Comparison of ENCODE assay signal across 8 cellular contexts in the genomic region with DNA sequence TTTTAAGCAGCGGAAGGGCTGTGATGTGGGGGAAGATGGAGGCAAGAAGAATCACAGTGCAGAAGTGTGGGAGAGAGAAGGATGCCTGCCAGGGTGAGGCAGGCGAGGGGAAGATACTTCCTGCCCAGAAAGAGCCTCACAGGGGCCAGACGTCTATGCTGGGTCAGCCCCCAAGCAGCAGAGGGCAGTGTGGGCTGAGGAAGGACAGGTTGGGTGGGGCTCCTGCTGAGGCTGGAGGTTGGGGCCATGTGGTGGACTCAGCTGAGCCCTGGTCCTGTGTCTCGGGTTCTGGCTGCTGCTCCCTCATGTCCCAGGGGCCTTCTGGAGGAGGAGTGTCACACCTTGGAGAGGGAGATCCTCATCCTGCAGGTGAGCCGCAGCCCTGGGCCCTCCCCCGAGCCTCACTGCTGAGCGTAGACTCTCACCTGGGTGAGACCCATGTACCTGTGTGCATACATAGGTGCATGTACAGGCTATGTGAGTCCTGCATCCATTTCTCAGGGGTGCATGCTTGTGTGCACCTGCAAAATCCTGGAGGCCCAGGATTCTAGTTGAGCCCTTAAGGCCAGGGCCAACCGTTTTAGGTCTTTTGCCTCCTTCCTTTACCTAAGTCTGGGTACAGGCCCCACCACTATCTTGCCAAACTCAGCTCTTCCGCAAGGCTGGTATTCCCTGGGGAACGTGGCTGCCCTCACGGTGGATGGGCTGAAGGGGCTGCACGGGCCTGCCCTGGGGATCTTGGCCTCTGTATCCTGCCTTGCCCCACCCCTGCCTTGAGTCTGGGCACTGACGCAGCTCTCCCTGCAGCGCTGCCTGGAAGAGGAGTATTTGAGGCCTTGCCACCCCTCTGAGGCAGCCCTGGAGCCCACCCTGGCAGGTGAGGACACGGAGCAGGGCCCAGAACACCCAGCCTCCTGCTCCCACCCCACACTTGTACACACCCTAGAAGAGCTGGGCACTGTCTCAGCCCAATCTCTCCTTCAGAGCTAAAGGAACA. TPM values are rescaled to one million over a fixed set of nuclear protein-coding genes. Genes with fewer than 3 reads are reported as not detected.
DNase-seq lines count a peak whose midpoint lies in the region; ATAC-seq, FAIRE-seq and TF ChIP-seq lines count a peak whose summit lies in the region.

No MANE protein-coding gene starts in this region.

- no peak overlapping the region for H4K91ac ChIP-seq in H1 (replicated peaks; ENCODE audit: insufficient read length, low read length)

- H2AK5ac ChIP-seq in H1 (ENCODE audit: low read depth, low read length), result no peak overlapping the region; the same call in 1 of the 2 replicates

- peak; percentile 39 for TF ChIP-seq CTCF in AG04450 (IDR thresholded peaks at IDR 0.05; ENCODE audit: low read depth, low read length)
- peak; percentile 59 for TF ChIP-seq CTCF in GM12872 (IDR thresholded peaks at IDR 0.05; ENCODE audit: insufficient read depth, low read depth, low read length)
- peak; percentile 83 to 86 (median 85) for TF ChIP-seq CTCF in H1 (IDR thresholded peaks at IDR 0.05; ENCODE audit: control extremely low read depth in 1 of 3, insufficient read depth in 1 of 3, low read depth in 1 of 3, low read length in 3 of 3)

- peak in 1 of 2 experiments; percentile 8; a peak in 1 of 3 replicates for TF ChIP-seq POLR2A in H1 (IDR thresholded peaks at IDR 0.05; ENCODE audit: control extremely low read depth in 1 of 2, low read depth in 2 of 2, low read length in 2 of 2)

- peak; percentile 68 to 72 for TF ChIP-seq RAD21 in H1 (IDR thresholded peaks at IDR 0.05 in 1 of 2, conservative IDR thresholded peaks at IDR 0.05 in 1 of 2; ENCODE audit: low read depth in 2 of 2, low read length in 2 of 2)

- peaks cover 12% of the 10 kb centered on the region; the same call in 1 of the 2 replicates for H3K23me2 ChIP-seq in H1 (ENCODE audit: low read depth, low read length)

- H3K36me3 ChIP-seq in H1 (ENCODE audit: control insufficient read depth in 2 of 4, insufficient read depth in 4 of 4, low read length in 3 of 4), result peaks cover 0 to 3% (median 0%) of the 10 kb centered on the region in 4 experiments; a peak in 1 of 8 replicates

- H3K27ac ChIP-seq in AG04450 (ENCODE audit: low read depth, low read length) (no peak overlapping the region), H1 (ENCODE audit: low read depth, low read length) (no peak overlapping the region)

- DNase-seq in AG04450 (ENCODE audit: low read depth, low spot score), result no peak
- peak; percentile 47 for DNase-seq in NOMO-1 treated with dmso at 0.1 percent for 144 hours (lab: John Stamatoyannopoulos, UW; ENCODE audit: unreplicated experiment)
- DNase-seq in H1 (ENCODE audit: low read depth in 1 of 2, low spot score in 2 of 2), result peak; percentile 39 to 76
- DNase-seq in activated CD4-positive, alpha-beta T cell treated with anti-CD3 and anti-CD28 coated beads, Interleukin-2, amount 10 ng/mL, durations not matched to agents 7 days and 5 days, result no peak
- no peak for DNase-seq in activated CD8-positive, alpha-beta memory T cell treated with anti-CD3 and anti-CD28 coated beads, Interleukin-2, amount 50 U/mL, for 48 hours

- H3K79me1 ChIP-seq in H1 (ENCODE audit: low read depth, low read length), result no peaks in the 10 kb centered on the region

- no peak overlapping the region for H3K4me3 Mint-ChIP-seq in stimulated activated memory B cell treated with anti-CD40 and anti-IgM and Interleukin-4, amounts not matched to agents 10 μg/mL and 1 μg/mL and 100 μg/mL, for 72 hours
- H3K4me3 Mint-ChIP-seq in activated CD4-positive, alpha-beta T cell treated with anti-CD3 and anti-CD28 coated beads, Interleukin-2, amount 10 ng/mL, durations not matched to agents 7 days and 5 days, result no peak overlapping the region

- peaks cover 0 to 5% (median 4%) of the 10 kb centered on the region in 4 experiments; a peak in 5 of 7 replicates for H3K4me1 ChIP-seq in H1 (replicated peaks in 1 of 4; ENCODE audit: control insufficient read depth in 3 of 4, insufficient read depth in 4 of 4, low read length in 3 of 4)

- H3K23ac ChIP-seq in H1 (ENCODE audit: insufficient read length), result no peak overlapping the region

- no peak overlapping the region for H3K4ac ChIP-seq in H1 (replicated peaks; ENCODE audit: insufficient read length, low read depth, low read length)

- H3K36me3 Mint-ChIP-seq in stimulated activated memory B cell treated with anti-CD40 and anti-IgM and Interleukin-4, amounts not matched to agents 10 μg/mL and 1 μg/mL and 100 μg/mL, for 72 hours, result no peaks in the 10 kb centered on the region
- H3K36me3 Mint-ChIP-seq in activated CD4-positive, alpha-beta T cell treated with anti-CD3 and anti-CD28 coated beads, Interleukin-2, amount 10 ng/mL, durations not matched to agents 7 days and 5 days (ENCODE audit: low read depth), result no peaks in the 10 kb centered on the region

- no peak overlapping the region for H3K18ac ChIP-seq in H1 (ENCODE audit: extremely low read depth, low read length)

- no peak overlapping the region for H2AFZ ChIP-seq in H1 (ENCODE audit: low read length)

- no peak overlapping the region for H3K14ac ChIP-seq in H1 (ENCODE audit: insufficient read length)

- H2BK5ac ChIP-seq in H1 (ENCODE audit: low read depth, low read length), result no peak overlapping the region

- no peak for TF ChIP-seq EP300 in H1 (IDR thresholded peaks at IDR 0.05; ENCODE audit: borderline replicate concordance in 1 of 2, low read depth in 2 of 2, low read length in 2 of 2)

- H3K4me1 Mint-ChIP-seq in stimulated activated memory B cell treated with anti-CD40 and anti-IgM and Interleukin-4, amounts not matched to agents 10 μg/mL and 1 μg/mL and 100 μg/mL, for 72 hours, result peaks cover 41% of the 10 kb centered on the region
- peaks cover 32% of the 10 kb centered on the region for H3K4me1 Mint-ChIP-seq in activated CD4-positive, alpha-beta T cell treated with anti-CD3 and anti-CD28 coated beads, Interleukin-2, amount 10 ng/mL, durations not matched to agents 7 days and 5 days

- no peak overlapping the region; a peak in 1 of 4 replicates for H3K4me2 ChIP-seq in H1 (ENCODE audit: insufficient read depth in 1 of 2, low read depth in 2 of 2, low read length in 2 of 2)

- H3K9me3 ChIP-seq in AG04450 (ENCODE audit: control insufficient read depth, insufficient read depth, low read length) (no peaks in the 10 kb centered on the region), H1 (ENCODE audit: insufficient read depth in 2 of 2, low read depth in 1 of 2, low read length in 1 of 2) (no peaks in the 10 kb centered on the region)

- no peaks in the 10 kb centered on the region for H3K9me3 Mint-ChIP-seq in stimulated activated memory B cell treated with anti-CD40 and anti-IgM and Interleukin-4, amounts not matched to agents 10 μg/mL and 1 μg/mL and 100 μg/mL, for 72 hours
- H3K9me3 Mint-ChIP-seq in activated CD4-positive, alpha-beta T cell treated with anti-CD3 and anti-CD28 coated beads, Interleukin-2, amount 10 ng/mL, durations not matched to agents 7 days and 5 days, result no peaks in the 10 kb centered on the region

- no peak overlapping the region for H4K5ac ChIP-seq in H1 (ENCODE audit: insufficient read length, low read depth, low read length)

- no peak overlapping the region for H2BK20ac ChIP-seq in H1 (ENCODE audit: low read length)

- H3K4me3 ChIP-seq in AG04450 (ENCODE audit: low read depth, low read length) (no peak overlapping the region), H1 (ENCODE audit: extremely low read depth in 1 of 4, insufficient read depth in 2 of 4, low read depth in 3 of 4, low read length in 4 of 4) (no peak overlapping the region)

- H4K8ac ChIP-seq in H1 (ENCODE audit: extremely low read depth, insufficient read depth, low read length), result peak overlapping the region; percentile 9

- FAIRE-seq in H1 (lab: Jason Lieb, UNC), result peak; percentile 19

- CTCF ChIA-PET in AG04450 (lab: Charles Lee), result interaction anchor here (1.4 to 1.8 kb wide), 2 partner anchors 10 to 52 kb away, joined by 4 to 9 read pairs; no protein-coding TSS in a partner anchor
- CTCF ChIA-PET in H1 (lab: Charles Lee; ENCODE audit: partially characterized antibody), result interaction anchor here (0.6 to 21.8 kb wide), 20 partner anchors 8 to 256 kb away, joined by 3 to 478 read pairs (median 4); a partner anchor contains a TSS
- CTCF ChIA-PET in activated CD4-positive, alpha-beta T cell treated with anti-CD3 and anti-CD28 coated beads, Interleukin-2, amount 10 ng/mL, durations not matched to agents 7 days and 5 days (lab: Charles Lee), result interaction anchor here (0.6 to 0.8 kb wide), 3 partner anchors 11 to 41 kb away, joined by 3 to 4 read pairs (median 3); a partner anchor contains a TSS

- no peak overlapping the region; a peak in 1 of 7 replicates for H3K9ac ChIP-seq in H1 (replicated peaks in 1 of 4; ENCODE audit: extremely low read depth in 1 of 4, low read depth in 3 of 4, low read length in 3 of 4)

- no peak overlapping the region for H2BK120ac ChIP-seq in H1 (replicated peaks; ENCODE audit: low read depth, low read length)

- no peaks in the 10 kb centered on the region for H3K79me2 ChIP-seq in H1 (ENCODE audit: control insufficient read depth in 1 of 2, insufficient read depth in 2 of 2, low read length in 2 of 2)

- no peaks in the 10 kb centered on the region for H3K27me3 Mint-ChIP-seq in stimulated activated memory B cell treated with anti-CD40 and anti-IgM and Interleukin-4, amounts not matched to agents 10 μg/mL and 1 μg/mL and 100 μg/mL, for 72 hours
- no peaks in the 10 kb centered on the region for H3K27me3 Mint-ChIP-seq in activated CD4-positive, alpha-beta T cell treated with anti-CD3 and anti-CD28 coated beads, Interleukin-2, amount 10 ng/mL, durations not matched to agents 7 days and 5 days

- peaks cover 2% of the 10 kb centered on the region in 2 experiments for H4K20me1 ChIP-seq in H1 (replicated peaks in 1 of 2; ENCODE audit: control insufficient read depth in 1 of 2, insufficient read depth in 2 of 2, low read length in 2 of 2)

- ATAC-seq in GM21619 (IDR thresholded peaks at IDR 0.05; ENCODE audit: unreplicated experiment), result no peak
- ATAC-seq in stimulated activated memory B cell treated with anti-CD40 and anti-IgM and Interleukin-4, amounts not matched to agents 10 μg/mL and 1 μg/mL and 100 μg/mL, for 72 hours, result no peak

- POLR2A ChIA-PET in AG04450 (lab: Yijun Ruan, JAX) (interaction anchor here (0.6 kb wide), 2 partner anchors 10 to 49 kb away, joined by 3 to 5 read pairs; no protein-coding TSS in a partner anchor), H1 (lab: Charles Lee; ENCODE audit: partially characterized antibody) (interaction anchor here (0.8 to 13.6 kb wide), 12 partner anchors 8 to 229 kb away, joined by 3 to 189 read pairs (median 3); a partner anchor contains a TSS)
- POLR2A ChIA-PET in activated CD4-positive, alpha-beta T cell treated with anti-CD3 and anti-CD28 coated beads, Interleukin-2, amount 10 ng/mL, durations not matched to agents 7 days and 5 days (lab: Charles Lee), result no interaction called here

- WGBS in H1 (ENCODE audit: extremely low coverage in 1 of 2, insufficient coverage in 1 of 2, insufficient read length in 1 of 2, insufficient replicate concordance in 2 of 2, low coverage in 1 of 2, low lambda C conversion rate in 2 of 2, missing lambda C conversion rate in 1 of 2), 2 experiments, result 76% methylated on average over 15 of the region's 15 CpGs; no CpG with 5 or more reads in 1 of the 2 experiments

- 0 out of 2 replicates have a peak overlapping the region, but pooled peaks have one; percentile 46 for H2BK15ac ChIP-seq in H1 (ENCODE audit: low read length)

- no peak overlapping the region for H3K56ac ChIP-seq in H1 (replicated peaks; ENCODE audit: insufficient read length, low read depth, low read length)

- H3K27me3 ChIP-seq in AG04450 (ENCODE audit: control insufficient read depth, insufficient read depth, low read length), result no peaks in the 10 kb centered on the region
- H3K27me3 ChIP-seq in H1 (replicated peaks in 1 of 4; ENCODE audit: control insufficient read depth in 3 of 4, extremely low read depth in 1 of 4, insufficient read depth in 3 of 4, low read length in 3 of 4), result no peaks in the 10 kb centered on the region

- no peak overlapping the region for H3K27ac Mint-ChIP-seq in stimulated activated memory B cell treated with anti-CD40 and anti-IgM and Interleukin-4, amounts not matched to agents 10 μg/mL and 1 μg/mL and 100 μg/mL, for 72 hours
- H3K27ac Mint-ChIP-seq in activated CD4-positive, alpha-beta T cell treated with anti-CD3 and anti-CD28 coated beads, Interleukin-2, amount 10 ng/mL, durations not matched to agents 7 days and 5 days, result no peak overlapping the region

- H2BK12ac ChIP-seq in H1 (ENCODE audit: low read depth, low read length), result 0 out of 2 replicates have a peak overlapping the region, but pooled peaks have one; percentile 17

RNA-seq across cellular contexts. Expression of a gene that starts 3.7 kb away (rescaled TPM):
- 1.1 and 1.6 TPM in 2 replicates for polyA plus RNA-seq in AG04450 (2011; rRNA removed)
- polyA minus RNA-seq in AG04450 (2011; rRNA and poly(A)+ RNA removed), result 0.92 and 1.0 TPM in 2 replicates
- total RNA-seq in H1 (2021; fragmentation: NEBNext Ultra II Directional; extraction: Animal tissue kit (Norgen Biotek cat#: 25700)), result 10.5 and 11.2 TPM in 2 replicates
- 11.4 and 19.7 TPM in 2 replicates for polyA plus RNA-seq in H1 (2011; rRNA removed)
- 12.9 TPM for polyA plus RNA-seq in H1 (2011; cell fraction: cytosol; rRNA removed)
- polyA plus RNA-seq in H1 (2011; cell fraction: nucleus; rRNA removed), result 18.6 TPM
- polyA plus RNA-seq in H1 (2012, experiment 1 of 2), result 9.6 to 17.8 TPM (median 12.7 TPM) in 4 replicates
- 10.0 TPM for polyA plus RNA-seq in H1 (2012, experiment 2 of 2)
- 8.4 TPM for polyA plus RNA-seq in H1 (2013, experiment 1 of 2)
- 9.2 TPM for polyA plus RNA-seq in H1 (2013, experiment 2 of 2)
- polyA minus RNA-seq in H1 (2011; rRNA and poly(A)+ RNA removed), result 2.1 and 2.5 TPM in 2 replicates
- 7.6 TPM for polyA minus RNA-seq in H1 (2011; cell fraction: cytosol; rRNA and poly(A)+ RNA removed)
- 4.4 TPM for polyA minus RNA-seq in H1 (2011; cell fraction: nucleus; rRNA and poly(A)+ RNA removed)
- 1 to 10 TPM in 1 of 2 experiments, under 1 TPM in 1; 0.71 to 1.3 TPM for total RNA-seq in activated CD4-positive, alpha-beta T cell treated with anti-CD3 and anti-CD28 coated beads, Interleukin-2, amount 10 ng/mL, durations not matched to agents 7 days and 5 days

RNA-seq across cellular contexts. Expression of a gene that starts 16.1 kb away (rescaled TPM):
- polyA plus RNA-seq in AG04450 (2011; rRNA removed) (39.0 and 50.4 TPM in 2 replicates), H1 (2011; rRNA removed) (121 and 152 TPM in 2 replicates)
- polyA minus RNA-seq in AG04450 (2011; rRNA and poly(A)+ RNA removed), result 40.8 and 55.5 TPM in 2 replicates
- total RNA-seq in H1 (2021; fragmentation: NEBNext Ultra II Directional; extraction: Animal tissue kit (Norgen Biotek cat#: 25700)), result 56.5 and 60.6 TPM in 2 replicates
- polyA plus RNA-seq in H1 (2011; cell fraction: cytosol; rRNA removed), result 73.9 TPM
- polyA plus RNA-seq in H1 (2011; cell fraction: nucleus; rRNA removed), result 116 TPM
- polyA plus RNA-seq in H1 (2012, experiment 1 of 2), result 39.4 to 75.9 TPM (median 64.3 TPM) in 4 replicates
- 69.9 TPM for polyA plus RNA-seq in H1 (2012, experiment 2 of 2)
- polyA plus RNA-seq in H1 (2013, experiment 1 of 2), result 41.5 TPM
- polyA plus RNA-seq in H1 (2013, experiment 2 of 2), result 41.4 TPM
- 37.6 and 38.8 TPM in 2 replicates for polyA minus RNA-seq in H1 (2011; rRNA and poly(A)+ RNA removed)
- 44.5 TPM for polyA minus RNA-seq in H1 (2011; cell fraction: cytosol; rRNA and poly(A)+ RNA removed)
- polyA minus RNA-seq in H1 (2011; cell fraction: nucleus; rRNA and poly(A)+ RNA removed), result 39.0 TPM
- total RNA-seq in activated CD4-positive, alpha-beta T cell treated with anti-CD3 and anti-CD28 coated beads, Interleukin-2, amount 10 ng/mL, durations not matched to agents 7 days and 5 days, result 1 to 10 TPM; 8.0 to 9.3 TPM

RNA-seq across cellular contexts. Expression of a gene that starts 20.3 kb away (rescaled TPM):
- polyA plus RNA-seq in AG04450 (2011; rRNA removed) (130 and 140 TPM in 2 replicates), H1 (2011; rRNA removed) (302 and 308 TPM in 2 replicates)
- polyA minus RNA-seq in AG04450 (2011; rRNA and poly(A)+ RNA removed), result 64.5 and 77.1 TPM in 2 replicates
- 105 and 106 TPM in 2 replicates for total RNA-seq in H1 (2021; fragmentation: NEBNext Ultra II Directional; extraction: Animal tissue kit (Norgen Biotek cat#: 25700))
- polyA plus RNA-seq in H1 (2011; cell fraction: cytosol; rRNA removed), result 184 TPM
- polyA plus RNA-seq in H1 (2011; cell fraction: nucleus; rRNA removed), result 229 TPM
- polyA plus RNA-seq in H1 (2012, experiment 1 of 2), result 67.6 to 121 TPM (median 110 TPM) in 4 replicates
- polyA plus RNA-seq in H1 (2012, experiment 2 of 2), result 213 TPM
- polyA plus RNA-seq in H1 (2013, experiment 1 of 2), result 82.5 TPM
- 103 TPM for polyA plus RNA-seq in H1 (2013, experiment 2 of 2)
- polyA minus RNA-seq in H1 (2011; rRNA and poly(A)+ RNA removed), result 81.0 and 107 TPM in 2 replicates
- polyA minus RNA-seq in H1 (2011; cell fraction: cytosol; rRNA and poly(A)+ RNA removed), result 56.4 TPM
- 57.2 TPM for polyA minus RNA-seq in H1 (2011; cell fraction: nucleus; rRNA and poly(A)+ RNA removed)
- 100 to 1,000 TPM in 1 of 2 experiments, 10 to 100 TPM in 1; 90.1 to 112 TPM for total RNA-seq in activated CD4-positive, alpha-beta T cell treated with anti-CD3 and anti-CD28 coated beads, Interleukin-2, amount 10 ng/mL, durations not matched to agents 7 days and 5 days

RNA-seq across cellular contexts. Expression of a gene that starts 25.3 kb away (rescaled TPM):
- polyA plus RNA-seq in AG04450 (2011; rRNA removed), result 17.9 and 22.2 TPM in 2 replicates
- 17.2 and 25.0 TPM in 2 replicates for polyA minus RNA-seq in AG04450 (2011; rRNA and poly(A)+ RNA removed)
- total RNA-seq in H1 (2021; fragmentation: NEBNext Ultra II Directional; extraction: Animal tissue kit (Norgen Biotek cat#: 25700)), result 64.9 and 65.3 TPM in 2 replicates
- polyA plus RNA-seq in H1 (2011; rRNA removed), result 92.1 and 163 TPM in 2 replicates
- polyA plus RNA-seq in H1 (2011; cell fraction: cytosol; rRNA removed), result 86.7 TPM
- 239 TPM for polyA plus RNA-seq in H1 (2011; cell fraction: nucleus; rRNA removed)
- polyA plus RNA-seq in H1 (2012, experiment 1 of 2), result 43.5 to 63.1 TPM (median 52.3 TPM) in 4 replicates
- polyA plus RNA-seq in H1 (2012, experiment 2 of 2), result 81.4 TPM
- 39.0 TPM for polyA plus RNA-seq in H1 (2013, experiment 1 of 2)
- polyA plus RNA-seq in H1 (2013, experiment 2 of 2), result 35.0 TPM
- 74.9 and 79.0 TPM in 2 replicates for polyA minus RNA-seq in H1 (2011; rRNA and poly(A)+ RNA removed)
- polyA minus RNA-seq in H1 (2011; cell fraction: cytosol; rRNA and poly(A)+ RNA removed), result 53.3 TPM
- polyA minus RNA-seq in H1 (2011; cell fraction: nucleus; rRNA and poly(A)+ RNA removed), result 78.0 TPM
- 10 to 100 TPM; 28.0 to 30.0 TPM for total RNA-seq in activated CD4-positive, alpha-beta T cell treated with anti-CD3 and anti-CD28 coated beads, Interleukin-2, amount 10 ng/mL, durations not matched to agents 7 days and 5 days

RNA-seq across cellular contexts. Expression of a gene that starts 36.2 kb away (rescaled TPM):
- polyA plus RNA-seq in AG04450 (2011; rRNA removed) (16.3 and 17.3 TPM in 2 replicates), H1 (2011; rRNA removed) (20.2 and 34.5 TPM in 2 replicates)
- polyA minus RNA-seq in AG04450 (2011; rRNA and poly(A)+ RNA removed), result 29.5 and 34.1 TPM in 2 replicates
- 24.1 and 24.2 TPM in 2 replicates for total RNA-seq in H1 (2021; fragmentation: NEBNext Ultra II Directional; extraction: Animal tissue kit (Norgen Biotek cat#: 25700))
- polyA plus RNA-seq in H1 (2011; cell fraction: cytosol; rRNA removed), result 13.2 TPM
- 48.7 TPM for polyA plus RNA-seq in H1 (2011; cell fraction: nucleus; rRNA removed)
- polyA plus RNA-seq in H1 (2012, experiment 1 of 2), result 16.1 to 23.0 TPM (median 21.5 TPM) in 4 replicates
- 17.6 TPM for polyA plus RNA-seq in H1 (2012, experiment 2 of 2)
- polyA plus RNA-seq in H1 (2013, experiment 1 of 2), result 14.5 TPM
- polyA plus RNA-seq in H1 (2013, experiment 2 of 2), result 14.6 TPM
- polyA minus RNA-seq in H1 (2011; rRNA and poly(A)+ RNA removed), result 25.8 and 33.4 TPM in 2 replicates
- 17.4 TPM for polyA minus RNA-seq in H1 (2011; cell fraction: cytosol; rRNA and poly(A)+ RNA removed)
- 23.0 TPM for polyA minus RNA-seq in H1 (2011; cell fraction: nucleus; rRNA and poly(A)+ RNA removed)
- 1 to 10 TPM; 4.0 to 4.8 TPM for total RNA-seq in activated CD4-positive, alpha-beta T cell treated with anti-CD3 and anti-CD28 coated beads, Interleukin-2, amount 10 ng/mL, durations not matched to agents 7 days and 5 days

Comparison
In these comparisons a context has a peak if more than half of its experiments do, and no peak if none do; other contexts are left out.
1. DNase-seq: peak in NOMO-1 treated with dmso at 0.1 percent for 144 hours (single experiment) and H1 (2 of 2); none in AG04450 (single experiment), activated CD4-positive, alpha-beta T cell treated with anti-CD3 and anti-CD28 coated beads, Interleukin-2, amount 10 ng/mL, durations not matched to agents 7 days and 5 days (single experiment) and activated CD8-positive, alpha-beta memory T cell treated with anti-CD3 and anti-CD28 coated beads, Interleukin-2, amount 50 U/mL, for 48 hours (single experiment).
2. Peak in every context shown above with its lines, with median percentiles within 50 percentile points of each other: CTCF ChIP-seq.